24 cellular contexts compared by ENCODE assay signal in the genomic region with DNA sequence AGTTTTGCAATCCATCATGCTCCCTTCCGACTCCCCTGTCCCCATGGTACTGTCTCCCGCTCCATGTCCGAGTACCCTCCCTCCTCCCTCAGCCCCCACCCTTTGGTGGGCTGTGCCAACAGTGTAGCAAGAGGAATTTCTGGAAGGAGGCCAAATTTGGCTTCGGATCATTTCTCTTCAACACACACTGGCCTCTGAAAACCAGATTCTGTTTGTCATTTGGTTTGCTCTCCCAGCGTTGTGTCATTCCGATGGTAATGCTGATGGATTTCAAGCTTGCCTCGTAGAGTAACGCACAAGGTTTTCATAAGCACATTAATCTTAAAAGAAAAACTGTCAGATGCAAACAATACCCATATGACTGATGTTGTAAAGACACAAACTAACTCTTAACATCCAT. TPM values are rescaled to one million over a fixed set of nuclear protein-coding genes. Genes with fewer than 3 reads are reported as not detected.
A peak's percentile ranks its signal among the peaks of the same experiment; 100 is the strongest.
DNase-seq lines count a peak whose midpoint lies in the region; ATAC-seq and TF ChIP-seq lines count a peak whose summit lies in the region.
"Had no signal": no experiment of that assay in that cellular context is flagged by ENCODE, and none has a peak within 500 bp of the region (broad histone marks: within the 10 kb centered on the region; RNA-seq: fewer than 3 reads in every experiment).

No MANE protein-coding gene starts in this region.

- H3K4me1 Mint-ChIP-seq in activated CD8-positive, alpha-beta T cell treated with anti-CD3 and anti-CD28 coated beads, Interleukin-2, amount 10 ng/mL, durations not matched to agents 7 days and 5 days (ENCODE audit: low read depth): no peaks in the 10 kb centered on the region

- H3K36me3 Mint-ChIP-seq in activated CD8-positive, alpha-beta T cell treated with anti-CD3 and anti-CD28 coated beads, Interleukin-2, amount 10 ng/mL, durations not matched to agents 7 days and 5 days (ENCODE audit: low read depth): no peaks in the 10 kb centered on the region
- H3K36me3 Mint-ChIP-seq: activated CD4-positive, alpha-beta memory T cell treated with anti-CD3 and anti-CD28 coated beads for 36 hours; activated naive CD8-positive, alpha-beta T cell had no signal

- peaks cover 4% of the 10 kb centered on the region; the same call in 1 of the 2 replicates for H3K4me1 ChIP-seq in HEK293 (ENCODE audit: control insufficient read depth, insufficient read depth, low read length)

- peak; percentile 7 for DNase-seq in AG10803 (ENCODE audit: low read depth)
- DNase-seq in NCI-H748 (lab: John Stamatoyannopoulos, UW; ENCODE audit: unreplicated experiment): peak; percentile 92
- DNase-seq in kidney tubule cell (ENCODE audit: low spot score): peak; percentile 40
- no peak for DNase-seq in HK-2 (ENCODE audit: unreplicated experiment)
- DNase-seq in activated CD8-positive, alpha-beta T cell treated with anti-CD3 and anti-CD28 coated beads, Interleukin-2, amount 10 ng/mL, durations not matched to agents 7 days and 5 days: no peak
- DNase-seq in NCI-H187 (lab: John Stamatoyannopoulos, UW): no peak
- DNase-seq in D341Med (ENCODE audit: low spot score): no peak
- DNase-seq: activated CD4-positive, alpha-beta memory T cell treated with anti-CD3 and anti-CD28 coated beads for 36 hours; activated T-cell treated with anti-CD3 and anti-CD28 coated beads, Interleukin-2, amount 50 U/mL, for 48 hours; brain microvascular endothelial cell; dermis blood vessel endothelial cell; GOT3; KBM-7; NCI-H1436 treated with DMSO at 0.1 percent for 48 hours; ovary; stimulated activated CD4-positive, alpha-beta T cell treated with anti-CD3 and anti-CD28 coated beads, Interleukin-4, amount 100 ng/mL, for 1 hour; SW 1271 had no signal

- no peak overlapping the region for H3K27ac ChIP-seq in HEK293 (ENCODE audit: extremely low read depth, low read depth, low read length)
- H3K27ac ChIP-seq: brain microvascular endothelial cell, epithelial cell of prostate, HL-60, ovary had no signal

- no peak overlapping the region for H3K27ac Mint-ChIP-seq in activated CD8-positive, alpha-beta T cell treated with anti-CD3 and anti-CD28 coated beads, Interleukin-2, amount 10 ng/mL, durations not matched to agents 7 days and 5 days
- H3K27ac Mint-ChIP-seq: activated CD4-positive, alpha-beta memory T cell treated with anti-CD3 and anti-CD28 coated beads for 36 hours; activated naive CD8-positive, alpha-beta T cell had no signal

- POLR2A ChIA-PET in HEK293 (lab: Yijun Ruan, JAX): no interaction called here
- POLR2A ChIA-PET in activated CD8-positive, alpha-beta T cell treated with anti-CD3 and anti-CD28 coated beads, Interleukin-2, amount 10 ng/mL, durations not matched to agents 7 days and 5 days (lab: Charles Lee): no interaction called here

- H3K4me3 ChIP-seq in AG10803 (ENCODE audit: low read length): no peak overlapping the region
- no peak overlapping the region for H3K4me3 ChIP-seq in HEK293 (ENCODE audit: low read depth, low read length)
- H3K4me3 ChIP-seq: ovary, skin epidermis had no signal

- no peak for TF ChIP-seq CTCF in AG10803 (conservative IDR thresholded peaks at IDR 0.05; ENCODE audit: low read length)
- TF ChIP-seq CTCF in HEK293 (tag by site-specific recombination; IDR thresholded peaks at IDR 0.05): no peak

- no peak overlapping the region for H3K4me3 Mint-ChIP-seq in activated CD8-positive, alpha-beta T cell treated with anti-CD3 and anti-CD28 coated beads, Interleukin-2, amount 10 ng/mL, durations not matched to agents 7 days and 5 days
- H3K4me3 Mint-ChIP-seq: activated CD4-positive, alpha-beta memory T cell treated with anti-CD3 and anti-CD28 coated beads for 36 hours; activated naive CD8-positive, alpha-beta T cell had no signal

- no peaks in the 10 kb centered on the region for H3K36me3 ChIP-seq in HEK293 (ENCODE audit: control insufficient read depth in 2 of 2, insufficient read depth in 1 of 2, low read length in 2 of 2)
- H3K36me3 ChIP-seq: brain microvascular endothelial cell, ovary had no signal

- ATAC-seq in activated CD8-positive, alpha-beta T cell treated with anti-CD3 and anti-CD28 coated beads, Interleukin-2, amount 10 ng/mL, durations not matched to agents 7 days and 5 days: no peak

- no peaks in the 10 kb centered on the region for H3K9me3 ChIP-seq in HEK293 (ENCODE audit: control insufficient read depth, insufficient read depth, low read depth, low read length)
- H3K9me3 ChIP-seq: ovary had no signal

- CTCF ChIA-PET in HEK293 (lab: Yijun Ruan, JAX): interaction anchor here (0.7 to 2.6 kb wide), 3 partner anchors 10 to 40 kb away, joined by 3 to 5 read pairs (median 5); partner anchors contain the start of gene PAX1
- CTCF ChIA-PET in activated CD8-positive, alpha-beta T cell treated with anti-CD3 and anti-CD28 coated beads, Interleukin-2, amount 10 ng/mL, durations not matched to agents 7 days and 5 days (lab: Charles Lee): no interaction called here

- no peaks in the 10 kb centered on the region for H3K9me3 Mint-ChIP-seq in activated CD8-positive, alpha-beta T cell treated with anti-CD3 and anti-CD28 coated beads, Interleukin-2, amount 10 ng/mL, durations not matched to agents 7 days and 5 days (ENCODE audit: insufficient read depth)
- H3K9me3 Mint-ChIP-seq: activated CD4-positive, alpha-beta memory T cell treated with anti-CD3 and anti-CD28 coated beads for 36 hours had no signal

- H3K27me3 Mint-ChIP-seq in activated CD8-positive, alpha-beta T cell treated with anti-CD3 and anti-CD28 coated beads, Interleukin-2, amount 10 ng/mL, durations not matched to agents 7 days and 5 days (ENCODE audit: low read depth): no peaks in the 10 kb centered on the region
- H3K27me3 Mint-ChIP-seq: activated CD4-positive, alpha-beta memory T cell treated with anti-CD3 and anti-CD28 coated beads for 36 hours had no signal

TF ChIP-seq in HEK293, 187 proteins besides CTCF, POLR2A, EP300 and RAD21 (continues in another document):
- TF ChIP-seq ZNF629 (tag by site-specific recombination; IDR thresholded peaks at IDR 0.05) (peak; percentile 37), ZNF121 (tag by site-specific recombination; IDR thresholded peaks at IDR 0.05) (no peak), OSR2 (tag by site-specific recombination; IDR thresholded peaks at IDR 0.05) (peak; percentile 79), ZNF292 (tag by site-specific recombination; IDR thresholded peaks at IDR 0.05; ENCODE audit: borderline replicate concordance, low read depth) (no peak), ZNF311 (tag by site-specific recombination; IDR thresholded peaks at IDR 0.05; ENCODE audit: borderline replicate concordance) (no peak), EGR2 (tag by site-specific recombination; IDR thresholded peaks at IDR 0.05; ENCODE audit: low read depth) (no peak), ZBTB21 (tag by site-specific recombination; IDR thresholded peaks at IDR 0.05) (no peak), GFI1B (tag by site-specific recombination; IDR thresholded peaks at IDR 0.05) (no peak), ZNF175 (tag by site-specific recombination; IDR thresholded peaks at IDR 0.05) (no peak), ZNF654 (tag by site-specific recombination; IDR thresholded peaks at IDR 0.05; ENCODE audit: low read depth) (no peak), GLI2 (tag by site-specific recombination; IDR thresholded peaks at IDR 0.05; ENCODE audit: borderline replicate concordance, low read depth) (no peak), ZNF169 (tag by site-specific recombination; IDR thresholded peaks at IDR 0.05) (no peak), ZNF677 (tag by site-specific recombination; IDR thresholded peaks at IDR 0.05) (no peak), ZNF184 (tag by site-specific recombination; IDR thresholded peaks at IDR 0.05) (no peak), HOXC10 (CRISPR knock-in tag; IDR thresholded peaks at IDR 0.05) (no peak)
- TF ChIP-seq, protein P1, sequence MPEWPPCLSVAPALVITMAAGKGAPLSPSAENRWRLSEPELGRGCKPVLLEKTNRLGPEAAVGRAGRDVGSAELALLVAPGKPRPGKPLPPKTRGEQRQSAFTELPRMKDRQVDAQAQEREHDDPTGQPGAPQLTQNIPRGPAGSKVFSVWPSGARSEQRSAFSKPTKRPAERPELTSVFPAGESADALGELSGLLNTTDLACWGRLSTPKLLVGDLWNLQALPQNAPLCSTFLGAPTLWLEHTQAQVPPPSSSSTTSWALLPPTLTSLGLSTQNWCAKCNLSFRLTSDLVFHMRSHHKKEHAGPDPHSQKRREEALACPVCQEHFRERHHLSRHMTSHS (tag by site-specific recombination; IDR thresholded peaks at IDR 0.05): peak; percentile 47; the same call in 1 of the 2 replicates
- TF ChIP-seq, protein P2, sequence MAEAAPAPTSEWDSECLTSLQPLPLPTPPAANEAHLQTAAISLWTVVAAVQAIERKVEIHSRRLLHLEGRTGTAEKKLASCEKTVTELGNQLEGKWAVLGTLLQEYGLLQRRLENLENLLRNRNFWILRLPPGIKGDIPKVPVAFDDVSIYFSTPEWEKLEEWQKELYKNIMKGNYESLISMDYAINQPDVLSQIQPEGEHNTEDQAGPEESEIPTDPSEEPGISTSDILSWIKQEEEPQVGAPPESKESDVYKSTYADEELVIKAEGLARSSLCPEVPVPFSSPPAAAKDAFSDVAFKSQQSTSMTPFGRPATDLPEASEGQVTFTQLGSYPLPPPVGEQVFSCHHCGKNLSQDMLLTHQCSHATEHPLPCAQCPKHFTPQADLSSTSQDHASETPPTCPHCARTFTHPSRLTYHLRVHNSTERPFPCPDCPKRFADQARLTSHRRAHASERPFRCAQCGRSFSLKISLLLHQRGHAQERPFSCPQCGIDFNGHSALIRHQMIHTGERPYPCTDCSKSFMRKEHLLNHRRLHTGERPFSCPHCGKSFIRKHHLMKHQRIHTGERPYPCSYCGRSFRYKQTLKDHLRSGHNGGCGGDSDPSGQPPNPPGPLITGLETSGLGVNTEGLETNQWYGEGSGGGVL (tag by site-specific recombination; IDR thresholded peaks at IDR 0.05): peak; percentile 71

RNA-seq across cellular contexts. Expression of gene PAX1, which starts 22.9 kb away (rescaled TPM):
- total RNA-seq in activated CD8-positive, alpha-beta T cell treated with anti-CD3 and anti-CD28 coated beads, Interleukin-2, amount 10 ng/mL, durations not matched to agents 7 days and 5 days: not detected
- total RNA-seq: activated CD4-positive, alpha-beta memory T cell treated with anti-CD3 and anti-CD28 coated beads for 36 hours; dermis blood vessel endothelial cell; liver; ovary; temporal lobe had no signal

Comparison
In these comparisons a context has a peak if more than half of its experiments do, and no peak if none do; other contexts are left out.
1. DNase-seq: peak in AG10803 (single experiment), NCI-H748 (single experiment) and kidney tubule cell (single experiment); none in HK-2 (single experiment), activated CD8-positive, alpha-beta T cell treated with anti-CD3 and anti-CD28 coated beads, Interleukin-2, amount 10 ng/mL, durations not matched to agents 7 days and 5 days (single experiment), NCI-H187 (0 of 2) and D341Med (single experiment).